Comparison of ENCODE assay signal across 8 cellular contexts in the genomic region with DNA sequence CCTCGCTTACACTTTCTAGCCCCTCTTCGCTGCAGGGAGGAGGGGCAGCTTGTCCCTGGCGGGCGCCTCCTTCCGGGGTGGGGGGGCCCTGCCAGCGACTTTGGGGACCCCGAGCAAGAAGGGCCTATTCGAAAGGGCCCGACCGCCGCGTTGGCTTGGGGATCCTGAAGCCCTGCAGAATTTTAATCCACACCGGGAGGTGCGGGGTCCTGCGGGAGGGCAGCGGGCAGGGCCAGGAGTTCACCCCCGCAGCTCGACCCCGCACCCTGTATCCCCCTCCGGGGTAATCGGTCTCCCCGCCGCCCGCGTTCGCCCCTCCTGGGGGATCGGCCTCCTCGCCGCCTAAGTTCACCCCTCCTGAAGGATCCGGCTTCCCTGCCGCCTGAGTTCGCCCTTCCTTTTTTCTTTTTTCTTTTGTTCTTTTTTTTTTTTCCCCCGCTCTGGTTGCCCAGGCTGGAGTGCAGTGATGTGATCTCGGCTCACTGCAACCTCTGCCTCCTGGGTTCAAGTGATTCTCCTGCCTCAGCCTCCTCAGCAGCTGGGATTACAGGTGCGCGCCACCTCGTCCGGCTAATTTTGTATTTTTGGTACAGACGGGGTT. TPM values are rescaled to one million over a fixed set of nuclear protein-coding genes. Genes with fewer than 3 reads are reported as not detected.
DNase-seq lines count a peak whose midpoint lies in the region; FAIRE-seq and TF ChIP-seq lines count a peak whose summit lies in the region.

No MANE protein-coding gene starts in this region.

- H3K4me3 ChIP-seq in CD8-positive, alpha-beta memory T cell (ENCODE audit: low read length) = peak overlapping the region; percentile 87
- H3K4me3 ChIP-seq in OCI-LY3 (ENCODE audit: low read length) (peak overlapping the region; percentile 78), H1 (ENCODE audit: extremely low read depth in 1 of 4, insufficient read depth in 2 of 4, low read depth in 3 of 4, low read length in 4 of 4) (peak overlapping the region; percentile 42 to 85 (median 50))

- H3K27ac ChIP-seq in CD8-positive, alpha-beta memory T cell (ENCODE audit: low read depth, low read length) = peak overlapping the region; percentile 85
- H3K27ac ChIP-seq in OCI-LY3 (ENCODE audit: low read length) (peak overlapping the region; percentile 83), H1 (ENCODE audit: low read depth, low read length) (no peak overlapping the region)

- no peak overlapping the region for H2AK5ac ChIP-seq in H1 (ENCODE audit: low read depth, low read length)

- H3K36me3 ChIP-seq in CD8-positive, alpha-beta memory T cell (ENCODE audit: insufficient read depth, low read length) = no peaks in the 10 kb centered on the region
- H3K36me3 ChIP-seq in OCI-LY3 (replicated peaks; ENCODE audit: low read depth, low read length) = peaks cover 55% of the 10 kb centered on the region
- H3K36me3 ChIP-seq in H1 (ENCODE audit: control insufficient read depth in 2 of 4, insufficient read depth in 4 of 4, low read length in 3 of 4) = peaks cover 0 to 8% (median 4%) of the 10 kb centered on the region in 4 experiments; a peak in 4 of 8 replicates

- no peak for TF ChIP-seq CTCF in OCI-LY3 (IDR thresholded peaks at IDR 0.05; ENCODE audit: low read depth, low read length)
- TF ChIP-seq CTCF in H1 (IDR thresholded peaks at IDR 0.05; ENCODE audit: control extremely low read depth in 1 of 3, insufficient read depth in 1 of 3, low read depth in 1 of 3, low read length in 3 of 3) = no peak
- TF ChIP-seq CTCF in osteocyte (IDR thresholded peaks at IDR 0.05) = no peak

- H3K36me3 Mint-ChIP-seq in CD8-positive, alpha-beta memory T cell = peaks cover 0 to 43% (median 0%) of the 10 kb centered on the region in 3 donors
- H3K36me3 Mint-ChIP-seq in osteocyte (ENCODE audit: unreplicated experiment) = no peaks in the 10 kb centered on the region

- no peak overlapping the region for H4K8ac ChIP-seq in H1 (ENCODE audit: extremely low read depth, insufficient read depth, low read length)

- peaks cover 53% of the 10 kb centered on the region for H3K79me2 ChIP-seq in OCI-LY3 (ENCODE audit: low read length)
- no peaks in the 10 kb centered on the region for H3K79me2 ChIP-seq in H1 (ENCODE audit: control insufficient read depth in 1 of 2, insufficient read depth in 2 of 2, low read length in 2 of 2)

- no peak overlapping the region for H3K14ac ChIP-seq in H1 (ENCODE audit: insufficient read length)

- H3K4ac ChIP-seq in H1 (replicated peaks; ENCODE audit: insufficient read length, low read depth, low read length) = no peak overlapping the region

- H4K5ac ChIP-seq in H1 (ENCODE audit: insufficient read length, low read depth, low read length) = no peak overlapping the region

- peak in 3 of 5 donors; percentile 24 to 64 (median 48) for DNase-seq in CD8-positive, alpha-beta memory T cell
- no peak for DNase-seq in H1 (ENCODE audit: low read depth in 1 of 2, low spot score in 2 of 2)
- no peak for DNase-seq in osteocyte (ENCODE audit: extremely low spot score, unreplicated experiment)
- no peak for DNase-seq in RCC 7860 (ENCODE audit: low spot score)
- DNase-seq in H54 (ENCODE audit: insufficient read length, low spot score) = no peak
- no peak for DNase-seq in NCI-H2196 treated with DMSO at 0.1 percent for 48 hours (lab: John Stamatoyannopoulos, UW; ENCODE audit: unreplicated experiment)
- no peak for DNase-seq in NCI-H1436 (lab: John Stamatoyannopoulos, UW)

- no peak for TF ChIP-seq RAD21 in H1 (IDR thresholded peaks at IDR 0.05 in 1 of 2, conservative IDR thresholded peaks at IDR 0.05 in 1 of 2; ENCODE audit: low read depth in 2 of 2, low read length in 2 of 2)

- H2BK120ac ChIP-seq in H1 (replicated peaks; ENCODE audit: low read depth, low read length) = no peak overlapping the region

- no peaks in the 10 kb centered on the region for H3K9me3 ChIP-seq in CD8-positive, alpha-beta memory T cell (ENCODE audit: low read length)
- H3K9me3 ChIP-seq in OCI-LY3 (ENCODE audit: insufficient read depth, low read length) (no peaks in the 10 kb centered on the region), H1 (ENCODE audit: insufficient read depth in 2 of 2, low read depth in 1 of 2, low read length in 1 of 2) (no peaks in the 10 kb centered on the region)

- WGBS in H1 (ENCODE audit: extremely low coverage in 1 of 2, insufficient coverage in 1 of 2, insufficient read length in 1 of 2, insufficient replicate concordance in 2 of 2, low coverage in 1 of 2, low lambda C conversion rate in 2 of 2, missing lambda C conversion rate in 1 of 2), 2 experiments = 89% methylated on average over 25 of the region's 39 CpGs; no CpG with 5 or more reads in 1 of the 2 experiments

- peak overlapping the region; percentile 90 for H3K4me2 ChIP-seq in OCI-LY3 (ENCODE audit: low read length)
- peak overlapping the region in 1 of 2 experiments; percentile 70; a peak in 3 of 4 replicates for H3K4me2 ChIP-seq in H1 (ENCODE audit: insufficient read depth in 1 of 2, low read depth in 2 of 2, low read length in 2 of 2)

- no peak overlapping the region for H2BK12ac ChIP-seq in H1 (ENCODE audit: low read depth, low read length)

- H2AFZ ChIP-seq in OCI-LY3 (ENCODE audit: low read depth, low read length) (no peak overlapping the region), H1 (ENCODE audit: low read length) (no peak overlapping the region)

- no peak overlapping the region for H2BK20ac ChIP-seq in H1 (ENCODE audit: low read length)

- H3K23me2 ChIP-seq in H1 (ENCODE audit: low read depth, low read length) = peaks cover 6% of the 10 kb centered on the region; the same call in 1 of the 2 replicates

- no peaks in the 10 kb centered on the region for H3K27me3 ChIP-seq in CD8-positive, alpha-beta memory T cell (ENCODE audit: insufficient read depth, low read length, poor library complexity, severe bottlenecking)
- H3K27me3 ChIP-seq in OCI-LY3 (ENCODE audit: low read depth, low read length) (no peaks in the 10 kb centered on the region), H1 (replicated peaks in 1 of 4; ENCODE audit: control insufficient read depth in 3 of 4, extremely low read depth in 1 of 4, insufficient read depth in 3 of 4, low read length in 3 of 4) (no peaks in the 10 kb centered on the region)

- no peak overlapping the region for H2BK5ac ChIP-seq in H1 (ENCODE audit: low read depth, low read length)

- H3K4me1 Mint-ChIP-seq in CD8-positive, alpha-beta memory T cell = peaks cover 26 to 50% (median 31%) of the 10 kb centered on the region in 3 donors
- H3K4me1 Mint-ChIP-seq in osteocyte (ENCODE audit: unreplicated experiment) = peaks cover 37% of the 10 kb centered on the region

- H3K9me3 Mint-ChIP-seq in CD8-positive, alpha-beta memory T cell = peaks cover 0 to 2% (median 0%) of the 10 kb centered on the region in 5 donors
- no peaks in the 10 kb centered on the region for H3K9me3 Mint-ChIP-seq in osteocyte (ENCODE audit: unreplicated experiment)

- H3K4me1 ChIP-seq in CD8-positive, alpha-beta memory T cell (ENCODE audit: insufficient read depth, low read length) = peaks cover 42% of the 10 kb centered on the region
- H3K4me1 ChIP-seq in OCI-LY3 (ENCODE audit: low read length) = peaks cover 55% of the 10 kb centered on the region
- peaks cover 0 to 4% (median 2%) of the 10 kb centered on the region in 4 experiments; a peak in 4 of 7 replicates for H3K4me1 ChIP-seq in H1 (replicated peaks in 1 of 4; ENCODE audit: control insufficient read depth in 3 of 4, insufficient read depth in 4 of 4, low read length in 3 of 4)

- no peak overlapping the region for H4K91ac ChIP-seq in H1 (replicated peaks; ENCODE audit: insufficient read length, low read length)

- H3K56ac ChIP-seq in H1 (replicated peaks; ENCODE audit: insufficient read length, low read depth, low read length) = no peak overlapping the region

- H3K27me3 Mint-ChIP-seq in CD8-positive, alpha-beta memory T cell = peaks cover 0 to 4% of the 10 kb centered on the region in 2 donors
- H3K27me3 Mint-ChIP-seq in osteocyte (ENCODE audit: unreplicated experiment) = no peaks in the 10 kb centered on the region

- H2BK15ac ChIP-seq in H1 (ENCODE audit: low read length) = no peak overlapping the region

- H3K23ac ChIP-seq in H1 (ENCODE audit: insufficient read length) = no peak overlapping the region

- no peaks in the 10 kb centered on the region for H4K20me1 ChIP-seq in OCI-LY3 (ENCODE audit: insufficient read depth, low read length)
- peaks cover 4 to 12% of the 10 kb centered on the region in 2 experiments for H4K20me1 ChIP-seq in H1 (replicated peaks in 1 of 2; ENCODE audit: control insufficient read depth in 1 of 2, insufficient read depth in 2 of 2, low read length in 2 of 2)

- no peak overlapping the region for H3K18ac ChIP-seq in H1 (ENCODE audit: extremely low read depth, low read length)

- H3K4me3 Mint-ChIP-seq in CD8-positive, alpha-beta memory T cell = peak overlapping the region; percentile 94 to 100 (median 96)
- peak overlapping the region; percentile 95 for H3K4me3 Mint-ChIP-seq in osteocyte (ENCODE audit: unreplicated experiment)

- TF ChIP-seq POLR2A in H1 (IDR thresholded peaks at IDR 0.05; ENCODE audit: control extremely low read depth in 1 of 2, low read depth in 2 of 2, low read length in 2 of 2) = no peak
- TF ChIP-seq POLR2A in H54 (IDR thresholded peaks at IDR 0.05; ENCODE audit: low read depth, low read length) = no peak

- H3K27ac Mint-ChIP-seq in CD8-positive, alpha-beta memory T cell = peak overlapping the region; percentile 91 to 98 (median 96)
- peak overlapping the region; percentile 92 for H3K27ac Mint-ChIP-seq in osteocyte (ENCODE audit: unreplicated experiment)

- POLR2A ChIA-PET in CD8-positive, alpha-beta memory T cell (lab: Charles Lee) = interaction anchor here (0.5 to 4.0 kb wide), 9 partner anchors 10 to 240 kb away, joined by 3 to 19 read pairs (median 3); a partner anchor contains a TSS
- POLR2A ChIA-PET in H1 (lab: Charles Lee; ENCODE audit: partially characterized antibody) = interaction anchor here (0.7 to 2.1 kb wide), 6 partner anchors 10 to 60 kb away, joined by 3 to 7 read pairs (median 3); no protein-coding TSS in a partner anchor

- H3K9ac ChIP-seq in OCI-LY3 (ENCODE audit: low read length) (peak overlapping the region; percentile 77), H1 (replicated peaks in 1 of 4; ENCODE audit: extremely low read depth in 1 of 4, low read depth in 3 of 4, low read length in 3 of 4) (no peak overlapping the region)

- CTCF ChIA-PET in CD8-positive, alpha-beta memory T cell (lab: Charles Lee) = interaction anchor here (1.0 to 5.9 kb wide), 6 partner anchors 8 to 56 kb away, joined by 3 to 40 read pairs (median 4); a partner anchor contains a TSS
- CTCF ChIA-PET in H1 (lab: Charles Lee; ENCODE audit: partially characterized antibody) = interaction anchor here (0.8 to 1.7 kb wide), 8 partner anchors 8 to 220 kb away, joined by 3 to 5 read pairs (median 3); no protein-coding TSS in a partner anchor

- H3K79me1 ChIP-seq in H1 (ENCODE audit: low read depth, low read length) = no peaks in the 10 kb centered on the region

- FAIRE-seq in H1 (lab: Jason Lieb, UNC) = no peak
- FAIRE-seq in RCC 7860 (lab: Jason Lieb, UNC) = no peak
- no peak for FAIRE-seq in H54 (lab: Jason Lieb, UNC)

- no peak for TF ChIP-seq EP300 in H1 (IDR thresholded peaks at IDR 0.05; ENCODE audit: borderline replicate concordance in 1 of 2, low read depth in 2 of 2, low read length in 2 of 2)

RNA-seq across cellular contexts. Expression of a gene that starts 0.7 kb away (rescaled TPM):
- total RNA-seq in CD8-positive, alpha-beta memory T cell = 100 to 1,000 TPM; 171 to 188 TPM
- 106 TPM for polyA plus RNA-seq in CD8-positive, alpha-beta memory T cell
- total RNA-seq in H1 (2021; fragmentation: NEBNext Ultra II Directional; extraction: Animal tissue kit (Norgen Biotek cat#: 25700)) = 9.2 and 9.8 TPM in 2 replicates
- polyA plus RNA-seq in H1 (2011; rRNA removed) = 9.6 and 10.2 TPM in 2 replicates
- 5.2 TPM for polyA plus RNA-seq in H1 (2011; cell fraction: cytosol; rRNA removed)
- 8.1 TPM for polyA plus RNA-seq in H1 (2011; cell fraction: nucleus; rRNA removed)
- 5.2 to 7.4 TPM (median 7.0 TPM) in 4 replicates for polyA plus RNA-seq in H1 (2012, experiment 1 of 2)
- 5.2 TPM for polyA plus RNA-seq in H1 (2012, experiment 2 of 2)
- polyA plus RNA-seq in H1 (2013, experiment 1 of 2) = 7.2 TPM
- polyA plus RNA-seq in H1 (2013, experiment 2 of 2) = 7.5 TPM
- 6.6 and 8.8 TPM in 2 replicates for polyA minus RNA-seq in H1 (2011; rRNA and poly(A)+ RNA removed)
- polyA minus RNA-seq in H1 (2011; cell fraction: cytosol; rRNA and poly(A)+ RNA removed) = 7.0 TPM
- 3.3 TPM for polyA minus RNA-seq in H1 (2011; cell fraction: nucleus; rRNA and poly(A)+ RNA removed)
- total RNA-seq in osteocyte = 50.6 and 54.2 TPM in 2 replicates

RNA-seq across cellular contexts. Expression of a gene that starts 1.3 kb away (rescaled TPM):
- total RNA-seq in CD8-positive, alpha-beta memory T cell = 1 to 10 TPM; 8.9 to 9.7 TPM
- 0.58 TPM for polyA plus RNA-seq in CD8-positive, alpha-beta memory T cell
- total RNA-seq in H1 (2021; fragmentation: NEBNext Ultra II Directional; extraction: Animal tissue kit (Norgen Biotek cat#: 25700)) = 1.3 and 1.8 TPM in 2 replicates
- 1.9 and 2.3 TPM in 2 replicates for polyA plus RNA-seq in H1 (2011; rRNA removed)
- polyA plus RNA-seq in H1 (2011; cell fraction: cytosol; rRNA removed) = 2.3 TPM
- 12.4 TPM for polyA plus RNA-seq in H1 (2011; cell fraction: nucleus; rRNA removed)
- polyA plus RNA-seq in H1 (2012, experiment 1 of 2) = 0.54 to 2.7 TPM (median 2.0 TPM) in 4 replicates
- polyA plus RNA-seq in H1 (2012, experiment 2 of 2) = 1.1 TPM
- 0.95 TPM for polyA plus RNA-seq in H1 (2013, experiment 1 of 2)
- polyA plus RNA-seq in H1 (2013, experiment 2 of 2) = 0.75 TPM
- 0.47 TPM in 1 of 2 replicates, not detected in the other for polyA minus RNA-seq in H1 (2011; rRNA and poly(A)+ RNA removed)
- polyA minus RNA-seq in H1 (2011; cell fraction: cytosol; rRNA and poly(A)+ RNA removed) = 1.5 TPM
- 2.4 TPM for polyA minus RNA-seq in H1 (2011; cell fraction: nucleus; rRNA and poly(A)+ RNA removed)
- total RNA-seq in osteocyte = 3.8 and 4.8 TPM in 2 replicates

RNA-seq across cellular contexts. Expression of a gene that starts 44.4 kb away (rescaled TPM):
- total RNA-seq in CD8-positive, alpha-beta memory T cell = 100 to 1,000 TPM; 137 to 147 TPM
- 50.8 TPM for polyA plus RNA-seq in CD8-positive, alpha-beta memory T cell
- total RNA-seq in H1 (2021; fragmentation: NEBNext Ultra II Directional; extraction: Animal tissue kit (Norgen Biotek cat#: 25700)) = 163 and 174 TPM in 2 replicates
- polyA plus RNA-seq in H1 (2011; rRNA removed) = 166 and 200 TPM in 2 replicates
- 102 TPM for polyA plus RNA-seq in H1 (2011; cell fraction: cytosol; rRNA removed)
- 175 TPM for polyA plus RNA-seq in H1 (2011; cell fraction: nucleus; rRNA removed)
- polyA plus RNA-seq in H1 (2012, experiment 1 of 2) = 78.8 to 121 TPM (median 107 TPM) in 4 replicates
- polyA plus RNA-seq in H1 (2012, experiment 2 of 2) = 103 TPM
- 122 TPM for polyA plus RNA-seq in H1 (2013, experiment 1 of 2)
- polyA plus RNA-seq in H1 (2013, experiment 2 of 2) = 125 TPM
- 66.6 and 68.9 TPM in 2 replicates for polyA minus RNA-seq in H1 (2011; rRNA and poly(A)+ RNA removed)
- 116 TPM for polyA minus RNA-seq in H1 (2011; cell fraction: cytosol; rRNA and poly(A)+ RNA removed)
- polyA minus RNA-seq in H1 (2011; cell fraction: nucleus; rRNA and poly(A)+ RNA removed) = 61.1 TPM
- 81.3 and 83.3 TPM in 2 replicates for total RNA-seq in osteocyte

RNA-seq across cellular contexts. Expression of a gene that starts 55.9 kb away (rescaled TPM):
- total RNA-seq in CD8-positive, alpha-beta memory T cell = 10 to 100 TPM; 96.5 to 99.2 TPM
- polyA plus RNA-seq in CD8-positive, alpha-beta memory T cell = 44.2 TPM
- total RNA-seq in H1 (2021; fragmentation: NEBNext Ultra II Directional; extraction: Animal tissue kit (Norgen Biotek cat#: 25700)) = 174 and 184 TPM in 2 replicates
- polyA plus RNA-seq in H1 (2011; rRNA removed) = 161 and 227 TPM in 2 replicates
- 140 TPM for polyA plus RNA-seq in H1 (2011; cell fraction: cytosol; rRNA removed)
- polyA plus RNA-seq in H1 (2011; cell fraction: nucleus; rRNA removed) = 430 TPM
- 183 to 246 TPM (median 225 TPM) in 4 replicates for polyA plus RNA-seq in H1 (2012, experiment 1 of 2)
- 177 TPM for polyA plus RNA-seq in H1 (2012, experiment 2 of 2)
- polyA plus RNA-seq in H1 (2013, experiment 1 of 2) = 94.5 TPM
- polyA plus RNA-seq in H1 (2013, experiment 2 of 2) = 89.2 TPM
- polyA minus RNA-seq in H1 (2011; rRNA and poly(A)+ RNA removed) = 225 and 237 TPM in 2 replicates
- 139 TPM for polyA minus RNA-seq in H1 (2011; cell fraction: cytosol; rRNA and poly(A)+ RNA removed)
- polyA minus RNA-seq in H1 (2011; cell fraction: nucleus; rRNA and poly(A)+ RNA removed) = 125 TPM
- total RNA-seq in osteocyte = 139 and 152 TPM in 2 replicates

Comparison
In these comparisons a context has a peak if more than half of its experiments do, and no peak if none do; other contexts are left out.
1. DNase-seq: peak in CD8-positive, alpha-beta memory T cell (3 of 5); none in H1 (0 of 2), osteocyte (single experiment), RCC 7860 (single experiment), H54 (single experiment), NCI-H2196 treated with DMSO at 0.1 percent for 48 hours (single experiment) and NCI-H1436 (single experiment).
2. Peak in every context shown above with its lines, with median percentiles within 50 percentile points of each other: H3K4me3 ChIP-seq.